Comparison of ENCODE assay signal across 8 cellular contexts in genomic region chr17:1108810-1109605, GRCh38.
DNase-seq lines count a peak whose midpoint lies in the region; ATAC-seq lines count a peak whose summit lies in the region.

No MANE protein-coding gene starts in this region.

- no peaks in the 10 kb centered on the region for H3K27me3 Mint-ChIP-seq in T-helper 2 cell treated with Interferon-gamma antibody and Interleukin-4, amounts not matched to agents 5 μg/mL and 100 μg/mL, for 36 hours (ENCODE audit: low read depth)

- peak overlapping the region; percentile 67 for H3K4me3 ChIP-seq in iPS-18c (ENCODE audit: insufficient read depth, low read depth, low read length)

- no peaks in the 10 kb centered on the region for H3K9me3 Mint-ChIP-seq in T-helper 2 cell treated with Interferon-gamma antibody and Interleukin-4, amounts not matched to agents 5 μg/mL and 100 μg/mL, for 36 hours

- DNase-seq in Daoy (ENCODE audit: low read depth) (peak; percentile 84), astrocyte of the hippocampus (ENCODE audit: low read depth, low spot score) (peak; percentile 76), DMS153 (lab: John Stamatoyannopoulos, UW) (no peak)
- peak; percentile 61 for DNase-seq in T-helper 2 cell treated with Interferon-gamma antibody and Interleukin-4, amounts not matched to agents 5 μg/mL and 100 μg/mL, for 36 hours (ENCODE audit: low spot score)
- peak; percentile 33 to 56 for DNase-seq in stimulated activated CD4-positive, alpha-beta T cell treated with anti-CD3 and anti-CD28 coated beads, Interleukin-12 subunit alpha, Interleukin-12 subunit beta, amount 100 ng/mL, for 24 hours (ENCODE audit: low read depth in 2 of 2)

- H3K4me1 Mint-ChIP-seq in T-helper 2 cell treated with Interferon-gamma antibody and Interleukin-4, amounts not matched to agents 5 μg/mL and 100 μg/mL, for 36 hours (ENCODE audit: low read depth) = peaks cover 32% of the 10 kb centered on the region

- peak overlapping the region; percentile 86 for H3K4me3 Mint-ChIP-seq in T-helper 2 cell treated with Interferon-gamma antibody and Interleukin-4, amounts not matched to agents 5 μg/mL and 100 μg/mL, for 36 hours

- H3K27ac Mint-ChIP-seq in T-helper 2 cell treated with Interferon-gamma antibody and Interleukin-4, amounts not matched to agents 5 μg/mL and 100 μg/mL, for 36 hours = peak overlapping the region; percentile 86

- ATAC-seq in HG02973 (IDR thresholded peaks at IDR 0.05; ENCODE audit: unreplicated experiment) = peak; percentile 46
- no peak for ATAC-seq in GM21526 (IDR thresholded peaks at IDR 0.05; ENCODE audit: low FRiP score, unreplicated experiment)

- H3K36me3 Mint-ChIP-seq in T-helper 2 cell treated with Interferon-gamma antibody and Interleukin-4, amounts not matched to agents 5 μg/mL and 100 μg/mL, for 36 hours (ENCODE audit: low read depth) = peaks cover 11% of the 10 kb centered on the region

- no peaks in the 10 kb centered on the region for H3K9me3 ChIP-seq in iPS-18c (ENCODE audit: control insufficient read depth, insufficient read depth, low read length)
